ENCODE assay signal across 1 cellular context in genomic region chr9:123318961-123319421, GRCh38.
TF ChIP-seq lines count a peak whose summit lies in the region.

No MANE protein-coding gene starts in this region.

TF ChIP-seq in H1, 55 proteins besides CTCF, POLR2A, EP300 and RAD21:
- no peak for TF ChIP-seq KDM5A (IDR thresholded peaks at IDR 0.05; ENCODE audit: low read length)
- TF ChIP-seq POU5F1 (IDR thresholded peaks at IDR 0.05; ENCODE audit: low read depth, low read length): no peak
- TF ChIP-seq BRCA1 (IDR thresholded peaks at IDR 0.05; ENCODE audit: low read depth, low read length): no peak
- no peak for TF ChIP-seq PHF8 (conservative IDR thresholded peaks at IDR 0.05; ENCODE audit: low read depth, low read length)
- TF ChIP-seq CHD7 (IDR thresholded peaks at IDR 0.05; ENCODE audit: insufficient replicate concordance, low read length): no peak
- TF ChIP-seq, protein P1, sequence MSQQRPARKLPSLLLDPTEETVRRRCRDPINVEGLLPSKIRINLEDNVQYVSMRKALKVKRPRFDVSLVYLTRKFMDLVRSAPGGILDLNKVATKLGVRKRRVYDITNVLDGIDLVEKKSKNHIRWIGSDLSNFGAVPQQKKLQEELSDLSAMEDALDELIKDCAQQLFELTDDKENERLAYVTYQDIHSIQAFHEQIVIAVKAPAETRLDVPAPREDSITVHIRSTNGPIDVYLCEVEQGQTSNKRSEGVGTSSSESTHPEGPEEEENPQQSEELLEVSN (IDR thresholded peaks at IDR 0.05): no peak
- no peak for TF ChIP-seq CHD1 (IDR thresholded peaks at IDR 0.05; ENCODE audit: low read depth, low read length)
- no peak for TF ChIP-seq JUND (IDR thresholded peaks at IDR 0.05; ENCODE audit: low read length)
- no peak for TF ChIP-seq EZH2 (IDR thresholded peaks at IDR 0.05; ENCODE audit: low read depth, low read length, severe bottlenecking)
- TF ChIP-seq SP1 (IDR thresholded peaks at IDR 0.05; ENCODE audit: low read depth, low read length): no peak
- no peak for TF ChIP-seq JUN (IDR thresholded peaks at IDR 0.05; ENCODE audit: low read depth, low read length)
- no peak for TF ChIP-seq MAFK (IDR thresholded peaks at IDR 0.05; ENCODE audit: low read depth, low read length)
- TF ChIP-seq HDAC2 (IDR thresholded peaks at IDR 0.05; ENCODE audit: borderline replicate concordance in 1 of 2, low read depth in 2 of 2, low read length in 2 of 2): no peak
- TF ChIP-seq GTF2F1 (IDR thresholded peaks at IDR 0.05; ENCODE audit: borderline replicate concordance, low read depth, low read length): no peak
- TF ChIP-seq, protein P2, sequence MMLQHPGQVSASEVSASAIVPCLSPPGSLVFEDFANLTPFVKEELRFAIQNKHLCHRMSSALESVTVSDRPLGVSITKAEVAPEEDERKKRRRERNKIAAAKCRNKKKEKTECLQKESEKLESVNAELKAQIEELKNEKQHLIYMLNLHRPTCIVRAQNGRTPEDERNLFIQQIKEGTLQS (IDR thresholded peaks at IDR 0.05; ENCODE audit: insufficient read depth, low read depth, low read length): no peak
- TF ChIP-seq YY1 (IDR thresholded peaks at IDR 0.05; ENCODE audit: low read depth, low read length): no peak
- no peak for TF ChIP-seq KDM1A (IDR thresholded peaks at IDR 0.05; ENCODE audit: borderline replicate concordance, low read length)
- TF ChIP-seq POLR2AphosphoS5 (IDR thresholded peaks at IDR 0.05; ENCODE audit: low read depth, low read length): no peak
